In the genomic region with DNA sequence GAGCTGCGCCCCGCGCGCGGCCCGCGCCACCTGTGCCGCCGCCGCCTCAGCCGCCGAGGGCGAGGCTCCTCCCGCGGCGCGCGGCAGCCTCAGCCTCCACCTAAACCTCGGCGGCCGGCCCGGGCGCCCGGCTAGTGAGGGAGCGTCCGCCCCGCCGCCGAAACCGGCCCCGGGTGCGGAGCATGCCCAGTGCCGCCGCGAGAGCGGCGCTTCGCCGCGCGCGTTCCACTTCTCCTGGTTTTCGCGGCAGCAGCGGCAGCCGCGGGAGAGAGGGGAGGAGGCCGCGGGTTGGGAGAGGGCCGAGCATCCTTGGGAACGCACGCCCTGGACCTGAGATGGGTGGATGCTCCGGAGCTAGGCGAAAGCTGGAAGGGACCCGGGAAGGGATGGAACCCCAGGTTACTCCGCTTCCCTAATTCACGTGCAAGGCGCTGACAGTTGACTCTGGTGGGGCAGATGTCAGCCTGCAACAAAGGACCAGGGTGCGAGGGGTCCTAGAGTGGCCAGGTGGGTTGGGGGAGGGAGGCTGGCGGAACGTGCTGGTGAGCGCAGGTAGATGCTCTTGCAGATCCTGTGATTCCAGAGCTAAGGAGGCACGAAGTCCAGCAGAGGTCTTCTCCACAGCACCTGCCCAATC, we compare ENCODE assay signal across 9 cellular contexts. TPM values are rescaled to one million over a fixed set of nuclear protein-coding genes. Genes with fewer than 3 reads are reported as not detected.
DNase-seq lines count a peak whose midpoint lies in the region; ATAC-seq and TF ChIP-seq lines count a peak whose summit lies in the region.
"Had no signal": no experiment of that assay in that cellular context is flagged by ENCODE, and none has a peak within 500 bp of the region (broad histone marks: within the 10 kb centered on the region; RNA-seq: fewer than 3 reads in every experiment).

A gene with protein sequence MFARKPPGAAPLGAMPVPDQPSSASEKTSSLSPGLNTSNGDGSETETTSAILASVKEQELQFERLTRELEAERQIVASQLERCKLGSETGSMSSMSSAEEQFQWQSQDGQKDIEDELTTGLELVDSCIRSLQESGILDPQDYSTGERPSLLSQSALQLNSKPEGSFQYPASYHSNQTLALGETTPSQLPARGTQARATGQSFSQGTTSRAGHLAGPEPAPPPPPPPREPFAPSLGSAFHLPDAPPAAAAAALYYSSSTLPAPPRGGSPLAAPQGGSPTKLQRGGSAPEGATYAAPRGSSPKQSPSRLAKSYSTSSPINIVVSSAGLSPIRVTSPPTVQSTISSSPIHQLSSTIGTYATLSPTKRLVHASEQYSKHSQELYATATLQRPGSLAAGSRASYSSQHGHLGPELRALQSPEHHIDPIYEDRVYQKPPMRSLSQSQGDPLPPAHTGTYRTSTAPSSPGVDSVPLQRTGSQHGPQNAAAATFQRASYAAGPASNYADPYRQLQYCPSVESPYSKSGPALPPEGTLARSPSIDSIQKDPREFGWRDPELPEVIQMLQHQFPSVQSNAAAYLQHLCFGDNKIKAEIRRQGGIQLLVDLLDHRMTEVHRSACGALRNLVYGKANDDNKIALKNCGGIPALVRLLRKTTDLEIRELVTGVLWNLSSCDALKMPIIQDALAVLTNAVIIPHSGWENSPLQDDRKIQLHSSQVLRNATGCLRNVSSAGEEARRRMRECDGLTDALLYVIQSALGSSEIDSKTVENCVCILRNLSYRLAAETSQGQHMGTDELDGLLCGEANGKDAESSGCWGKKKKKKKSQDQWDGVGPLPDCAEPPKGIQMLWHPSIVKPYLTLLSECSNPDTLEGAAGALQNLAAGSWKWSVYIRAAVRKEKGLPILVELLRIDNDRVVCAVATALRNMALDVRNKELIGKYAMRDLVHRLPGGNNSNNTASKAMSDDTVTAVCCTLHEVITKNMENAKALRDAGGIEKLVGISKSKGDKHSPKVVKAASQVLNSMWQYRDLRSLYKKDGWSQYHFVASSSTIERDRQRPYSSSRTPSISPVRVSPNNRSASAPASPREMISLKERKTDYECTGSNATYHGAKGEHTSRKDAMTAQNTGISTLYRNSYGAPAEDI (N-terminal part only) (minus strand): TSS at position 177 of the 637 bp plus-strand sequence. CDS start 593 bp downstream, outside the sequence.

- peak within 1 kb of the TSS; percentile 57 for H3K27ac ChIP-seq in endodermal cell (ENCODE audit: low read depth, low read length)

- no peaks in the 10 kb centered on the region for H3K9me3 ChIP-seq in endodermal cell (ENCODE audit: control insufficient read depth, low read length)

- H3K9ac ChIP-seq in endodermal cell (ENCODE audit: extremely low read depth, low read length, poor library complexity, severe bottlenecking) = peak within 1 kb of the TSS; percentile 13

- peak within 1 kb of the TSS; percentile 89 for H3K4me3 ChIP-seq in endodermal cell (ENCODE audit: low read length)

- H3K27me3 Mint-ChIP-seq in endodermal cell (ENCODE audit: insufficient read depth) (peaks cover 60% of the 10 kb centered on the region), nephron (ENCODE audit: low read depth) (peaks cover 71% of the 10 kb centered on the region)

- H3K9me3 Mint-ChIP-seq in endodermal cell (no peaks in the 10 kb centered on the region), nephron (no peaks in the 10 kb centered on the region)
- H3K9me3 Mint-ChIP-seq: stimulated activated naive CD8-positive, alpha-beta T cell treated with anti-CD3 and anti-CD28 coated beads, Interleukin-15, Interleukin-2, amounts not matched to agents 100 ng/mL and 50 ng/mL, for 24 hours had no signal

- TF ChIP-seq CTCF in endodermal cell (conservative IDR thresholded peaks at IDR 0.05) (no peak), nephron (IDR thresholded peaks at IDR 0.05; ENCODE audit: unreplicated experiment in 3 of 3) (no peak)

- no peaks in the 10 kb centered on the region for H3K4me1 ChIP-seq in endodermal cell (ENCODE audit: control insufficient read depth, insufficient read depth, low read length)

- H3K4me3 Mint-ChIP-seq in endodermal cell (peak within 1 kb of the TSS; percentile 65), nephron (peak within 1 kb of the TSS; percentile 82 to 84 (median 83))
- H3K4me3 Mint-ChIP-seq: stimulated activated naive CD8-positive, alpha-beta T cell treated with anti-CD3 and anti-CD28 coated beads, Interleukin-15, Interleukin-2, amounts not matched to agents 100 ng/mL and 50 ng/mL, for 24 hours had no signal

- no peak within 1 kb of the TSS for H3K27ac Mint-ChIP-seq in endodermal cell
- no peak within 1 kb of the TSS for H3K27ac Mint-ChIP-seq in nephron
- H3K27ac Mint-ChIP-seq: stimulated activated naive CD8-positive, alpha-beta T cell treated with anti-CD3 and anti-CD28 coated beads, Interleukin-15, Interleukin-2, amounts not matched to agents 100 ng/mL and 50 ng/mL, for 24 hours had no signal

- DNase-seq in Ammon's horn (ENCODE audit: low spot score) (peak; percentile 70), NCI-H69 (lab: John Stamatoyannopoulos, UW) (peak; percentile 86), endodermal cell (peak; percentile 94), dedifferentiated amniotic fluid mesenchymal stem cell (ENCODE audit: extremely low spot score) (no peak), HK-2 (ENCODE audit: unreplicated experiment) (no peak), NCI-H774 (lab: John Stamatoyannopoulos, UW) (no peak)

- no peaks in the 10 kb centered on the region for H3K36me3 ChIP-seq in endodermal cell (ENCODE audit: control insufficient read depth, insufficient read depth, low read length)

- H3K4me1 Mint-ChIP-seq in endodermal cell = peaks cover 5% of the 10 kb centered on the region
- peaks cover 7% of the 10 kb centered on the region for H3K4me1 Mint-ChIP-seq in nephron

- ATAC-seq in GM21786 (IDR thresholded peaks at IDR 0.05; ENCODE audit: unreplicated experiment) = peak; percentile 18

- 1 to 20% methylated on average over 5 to 63 of the region's 63 CpGs for WGBS in endodermal cell (ENCODE audit: insufficient coverage in 1 of 2, insufficient read length in 1 of 2), 2 experiments

- no peaks in the 10 kb centered on the region for H3K36me3 Mint-ChIP-seq in endodermal cell (ENCODE audit: low read depth)
- no peaks in the 10 kb centered on the region for H3K36me3 Mint-ChIP-seq in nephron (ENCODE audit: low read depth)

- H3K27me3 ChIP-seq in endodermal cell (ENCODE audit: control insufficient read depth, insufficient read depth, low read length, poor library complexity, severe bottlenecking) = peaks cover 51% of the 10 kb centered on the region

RNA-seq across cellular contexts. Expression of the gene that starts here (rescaled TPM):
- 10 to 100 TPM in 1 of 2 donors, 1 to 10 TPM in 1; 6.5 to 10.3 TPM for total RNA-seq in endodermal cell
- 47.4 TPM for polyA plus RNA-seq in endodermal cell (2013, experiment 1 of 2)
- polyA plus RNA-seq in endodermal cell (2013, experiment 2 of 2) = 46.6 TPM

Comparison
In these comparisons a context has a peak if more than half of its experiments do, and no peak if none do; other contexts are left out.
1. DNase-seq: peak in Ammon's horn (single experiment), NCI-H69 (single experiment) and endodermal cell (single experiment); none in dedifferentiated amniotic fluid mesenchymal stem cell (single experiment), HK-2 (single experiment) and NCI-H774 (single experiment).